In genomic region chr9:125745682-125746016, GRCh38 we compare ENCODE assay signal across 1 cellular context.
TF ChIP-seq lines count a peak whose summit lies in the region.

No MANE protein-coding gene starts in this region.

TF ChIP-seq in HEK293, 187 proteins besides CTCF, POLR2A, EP300 and RAD21 (continued from another document):
- TF ChIP-seq ZSCAN5A (tag by site-specific recombination; IDR thresholded peaks at IDR 0.05) (no peak), IKZF3 (tag by site-specific recombination; IDR thresholded peaks at IDR 0.05) (0 out of 2 replicates have a peak, but pooled peaks have one; percentile 13), ZBTB49 (tag by site-specific recombination; IDR thresholded peaks at IDR 0.05; ENCODE audit: low read depth) (no peak), SETDB1 (IDR thresholded peaks at IDR 0.05; ENCODE audit: insufficient read length, low read length) (no peak), ZNF274 (IDR thresholded peaks at IDR 0.05; ENCODE audit: low read length) (no peak), ZNF274 (tag by site-specific recombination; IDR thresholded peaks at IDR 0.05; ENCODE audit: borderline replicate concordance) (no peak), HOXA7 (CRISPR knock-in tag; IDR thresholded peaks at IDR 0.05; ENCODE audit: borderline replicate concordance) (no peak), ZNF629 (tag by site-specific recombination; IDR thresholded peaks at IDR 0.05) (no peak), PRDM1 (tag by site-specific recombination; IDR thresholded peaks at IDR 0.05) (peak; percentile 97), KLF1 (tag by site-specific recombination; IDR thresholded peaks at IDR 0.05) (no peak), ZNF518A (tag by site-specific recombination; conservative IDR thresholded peaks at IDR 0.05; ENCODE audit: low read depth) (no peak)
